In genomic region chr2:157246212-157247067, GRCh38 we compare ENCODE assay signal across 9 cellular contexts. TPM values are rescaled to one million over a fixed set of nuclear protein-coding genes. Genes with fewer than 3 reads are reported as not detected.
DNase-seq lines count a peak whose midpoint lies in the region; ATAC-seq, FAIRE-seq and TF ChIP-seq lines count a peak whose summit lies in the region.
"Had no signal": no experiment of that assay in that cellular context is flagged by ENCODE, and none has a peak within 500 bp of the region (broad histone marks: within the 10 kb centered on the region; RNA-seq: fewer than 3 reads in every experiment).

No MANE protein-coding gene starts in this region.

- no peak overlapping the region for H4K91ac ChIP-seq in trophoblast cell (ENCODE audit: low read depth, low read length)

- H3K4ac ChIP-seq in trophoblast cell (ENCODE audit: low read depth, low read length): no peak overlapping the region

- POLR2A ChIA-PET in BJ (lab: Charles Lee) (interaction anchor here (1.1 kb wide), 1 partner anchor 11 kb away, joined by 5 read pairs; the partner anchor contains the start of gene GALNT5), GM12878 (lab: Charles Lee) (interaction anchor here (0.9 kb wide), 1 partner anchor 720 kb away, joined by 3 read pairs; no protein-coding TSS in a partner anchor)
- POLR2A ChIA-PET in CD4-positive, alpha-beta memory T cell (lab: Charles Lee; ENCODE audit: partially characterized antibody): no interaction called here

- no peak for TF ChIP-seq RAD21 in GM12878 (IDR thresholded peaks at IDR 0.05; ENCODE audit: insufficient read depth, low read depth, low read length)

- H2BK120ac ChIP-seq in trophoblast cell (ENCODE audit: insufficient read depth, low read length, poor library complexity): no peak overlapping the region

- SMC1A ChIA-PET in GM12878 (lab: Charles Lee; ENCODE audit: uncharacterized antibody, unreplicated experiment): interaction anchor here (1.4 to 2.0 kb wide), 2 partner anchors 12 to 25 kb away, joined by 4 to 5 read pairs; no protein-coding TSS in a partner anchor

- H2BK12ac ChIP-seq in trophoblast cell (ENCODE audit: low read length): no peak overlapping the region

- no peak overlapping the region for H3K23ac ChIP-seq in trophoblast cell (ENCODE audit: low read length)

- no peak overlapping the region for H3K4me3 Mint-ChIP-seq in CD4-positive, alpha-beta memory T cell
- no peak overlapping the region for H3K4me3 Mint-ChIP-seq in CD14-positive monocyte

- TF ChIP-seq POLR2A in GM12878 (IDR thresholded peaks at IDR 0.05; ENCODE audit: low read depth, low read length) (no peak), testis (IDR thresholded peaks at IDR 0.05) (no peak)

- no peak overlapping the region for H4K12ac ChIP-seq in trophoblast cell (ENCODE audit: low read depth, low read length)

- H2AFZ ChIP-seq in GM12878 (ENCODE audit: control insufficient read depth, low read depth, low read length) (peak overlapping the region; percentile 63), trophoblast cell (ENCODE audit: insufficient read depth, low read length, poor library complexity) (no peak overlapping the region)

- CTCF ChIA-PET in BJ (lab: Yijun Ruan, JAX) (interaction anchor here (1.1 kb wide), 1 partner anchor 14 kb away, joined by 5 read pairs; no protein-coding TSS in a partner anchor), GM12878 (lab: Yijun Ruan, JAX) (interaction anchor here (2.1 kb wide), 1 partner anchor 11 kb away, joined by 4 read pairs; the partner anchor contains the start of gene GALNT5)
- CTCF ChIA-PET in CD4-positive, alpha-beta memory T cell (lab: Charles Lee; ENCODE audit: partially characterized antibody): no interaction called here

- H2AK5ac ChIP-seq in trophoblast cell (ENCODE audit: low read length): no peak overlapping the region

- H3K14ac ChIP-seq in trophoblast cell (ENCODE audit: low read length): no peak overlapping the region

- H2BK5ac ChIP-seq in trophoblast cell (ENCODE audit: low read depth, low read length, poor library complexity): no peak overlapping the region

- peak overlapping the region in 1 of 7 donors; percentile 23 for H3K27ac Mint-ChIP-seq in CD4-positive, alpha-beta memory T cell
- H3K27ac Mint-ChIP-seq in CD14-positive monocyte: peak overlapping the region in 1 of 7 donors; percentile 5

- RAD21 ChIA-PET in GM12878 (lab: Charles Lee; ENCODE audit: unreplicated experiment): interaction anchor here (0.7 to 1.1 kb wide), 2 partner anchors 52 to 186 kb away, joined by 3 read pairs; no protein-coding TSS in a partner anchor

- peaks cover 0 to 5% (median 4%) of the 10 kb centered on the region in 4 donors for H3K4me1 Mint-ChIP-seq in CD4-positive, alpha-beta memory T cell
- no peaks in the 10 kb centered on the region for H3K4me1 Mint-ChIP-seq in CD14-positive monocyte

- H3K4me1 ChIP-seq in GM12878 (ENCODE audit: control insufficient read depth, insufficient read depth, low read length): peaks cover 14% of the 10 kb centered on the region
- H3K4me1 ChIP-seq in trophoblast cell (ENCODE audit: control insufficient read depth in 1 of 2, insufficient read depth in 2 of 2, low read length in 2 of 2): no peaks in the 10 kb centered on the region
- no peaks in the 10 kb centered on the region for H3K4me1 ChIP-seq in CD4-positive, alpha-beta memory T cell (ENCODE audit: insufficient read depth, low read length)
- H3K4me1 ChIP-seq in testis: no peaks in the 10 kb centered on the region

- H4K8ac ChIP-seq in trophoblast cell (ENCODE audit: low read depth, low read length): no peak overlapping the region

- H3K36me3 ChIP-seq in BJ (ENCODE audit: control insufficient read depth, insufficient read depth, low read length): no peaks in the 10 kb centered on the region
- no peaks in the 10 kb centered on the region for H3K36me3 ChIP-seq in GM12878 (ENCODE audit: control insufficient read depth in 2 of 2, insufficient read depth in 2 of 2, low read length in 1 of 2)
- no peaks in the 10 kb centered on the region for H3K36me3 ChIP-seq in trophoblast cell (ENCODE audit: control insufficient read depth in 1 of 2, insufficient read depth in 2 of 2, low read length in 2 of 2)
- no peaks in the 10 kb centered on the region for H3K36me3 ChIP-seq in CD4-positive, alpha-beta memory T cell (ENCODE audit: insufficient read depth, low read length)
- H3K36me3 ChIP-seq in testis (ENCODE audit: low read depth, missing control alignments): no peaks in the 10 kb centered on the region

- no peak overlapping the region for H3K18ac ChIP-seq in trophoblast cell (ENCODE audit: low read length)

- no peaks in the 10 kb centered on the region for H4K20me1 ChIP-seq in GM12878 (ENCODE audit: control insufficient read depth, insufficient read depth)

- peak; percentile 80 to 83 for TF ChIP-seq EP300 in GM12878 (IDR thresholded peaks at IDR 0.05; ENCODE audit: borderline replicate concordance in 1 of 2, control insufficient read depth in 1 of 2, low read depth in 2 of 2, low read length in 2 of 2)

- in situ Hi-C loops in GM12878 (cut with MboI): no loop called here

- H3K4me3 ChIP-seq in BJ (ENCODE audit: low read depth, low read length) (no peak overlapping the region), GM12878 (no peak overlapping the region), trophoblast cell (ENCODE audit: low read depth, low read length) (no peak overlapping the region), testis (no peak overlapping the region)
- H3K4me3 ChIP-seq in CD4-positive, alpha-beta memory T cell (ENCODE audit: low read length in 2 of 2): no peak overlapping the region

- H3K27me3 ChIP-seq in BJ (ENCODE audit: control insufficient read depth, insufficient read depth, low read length) (no peaks in the 10 kb centered on the region), GM12878 (replicated peaks in 1 of 2; ENCODE audit: control insufficient read depth in 2 of 2, insufficient read depth in 2 of 2, low read length in 1 of 2) (no peaks in the 10 kb centered on the region), trophoblast cell (ENCODE audit: insufficient read depth, low read length) (no peaks in the 10 kb centered on the region), testis (no peaks in the 10 kb centered on the region)
- no peaks in the 10 kb centered on the region for H3K27me3 ChIP-seq in CD4-positive, alpha-beta memory T cell (ENCODE audit: insufficient read depth, low read length)

- 21% methylated on average over 10 of the region's 10 CpGs for WGBS in GM12878 (ENCODE audit: insufficient coverage, insufficient replicate concordance, low lambda C conversion rate, missing lambda C conversion rate)
- no CpG with 5 or more reads among the region's 10 CpGs for WGBS in trophoblast cell (ENCODE audit: extremely low coverage, insufficient coverage, insufficient read length)
- WGBS in testis, 2 donors: 73 to 81% methylated on average over 10 of the region's 10 CpGs

- FAIRE-seq in GM12878 (lab: Jason Lieb, UNC): peak; percentile 86
- FAIRE-seq: islet of Langerhans had no signal

- TF ChIP-seq CTCF in BJ (IDR thresholded peaks at IDR 0.05; ENCODE audit: insufficient read depth, low read depth, low read length) (no peak), GM12878 (IDR thresholded peaks at IDR 0.05 in 2 of 3, conservative IDR thresholded peaks at IDR 0.05 in 1 of 3; ENCODE audit: control insufficient read depth in 2 of 3, extremely low read depth in 1 of 3, insufficient read depth in 1 of 3, low read depth in 3 of 3, low read length in 3 of 3) (no peak), CD14-positive monocyte (IDR thresholded peaks at IDR 0.05) (no peak), testis (IDR thresholded peaks at IDR 0.05) (no peak)

- BruUV-seq in GM12878 (replicated peaks; lab: Mats Ljungman, UMichigan): no TSS peak

- no peaks in the 10 kb centered on the region for H3K36me3 Mint-ChIP-seq in CD4-positive, alpha-beta memory T cell
- no peaks in the 10 kb centered on the region for H3K36me3 Mint-ChIP-seq in CD14-positive monocyte

- peaks cover 0 to 3% of the 10 kb centered on the region in 2 donors for H3K27me3 Mint-ChIP-seq in CD4-positive, alpha-beta memory T cell
- peaks cover 0 to 5% (median 3%) of the 10 kb centered on the region in 3 donors for H3K27me3 Mint-ChIP-seq in CD14-positive monocyte (ENCODE audit: low read depth in 3 of 3)

- no peaks in the 10 kb centered on the region for H3K9me3 Mint-ChIP-seq in CD4-positive, alpha-beta memory T cell
- no peaks in the 10 kb centered on the region for H3K9me3 Mint-ChIP-seq in CD14-positive monocyte

- H3K9me3 ChIP-seq in GM12878 (replicated peaks; ENCODE audit: control insufficient read depth, insufficient read depth, low read length): no peaks in the 10 kb centered on the region; the same call in 2 of the 3 replicates
- H3K9me3 ChIP-seq in trophoblast cell (ENCODE audit: insufficient read depth, low read depth, low read length): no peaks in the 10 kb centered on the region
- H3K9me3 ChIP-seq in CD4-positive, alpha-beta memory T cell (ENCODE audit: control insufficient read depth in 1 of 2, low read length in 2 of 2): no peaks in the 10 kb centered on the region
- H3K9me3 ChIP-seq in testis: no peaks in the 10 kb centered on the region

- ATAC-seq in GM19455 (IDR thresholded peaks at IDR 0.05; ENCODE audit: unreplicated experiment): peak; percentile 99
- ATAC-seq in HG03432 (IDR thresholded peaks at IDR 0.05; ENCODE audit: unreplicated experiment): peak; percentile 99
- peak; percentile 98 for ATAC-seq in GM12878

- intact Hi-C loops in GM12878 (cut with micrococcal nuclease; ENCODE audit: unreplicated experiment): loop anchor here (5.0 kb wide), 1 partner anchor 226 kb away; no protein-coding TSS in a partner anchor
- intact Hi-C loops in CD4-positive, alpha-beta memory T cell (cut with micrococcal nuclease): no loop called here
- intact Hi-C loops in CD14-positive monocyte (cut with micrococcal nuclease): no loop called here
- intact Hi-C loops in testis (cut with DNase I; ENCODE audit: low total_unique reads): no loop called here

- no peaks in the 10 kb centered on the region for H3K79me1 ChIP-seq in trophoblast cell (ENCODE audit: low read length)

- no peak overlapping the region for H3K9ac ChIP-seq in GM12878 (ENCODE audit: control insufficient read depth, insufficient read depth, low read length)
- H3K9ac ChIP-seq in trophoblast cell (ENCODE audit: low read length): no peak overlapping the region

- H3K4me2 ChIP-seq in GM12878 (ENCODE audit: control insufficient read depth, insufficient read depth): peak overlapping the region; percentile 74
- H3K4me2 ChIP-seq in trophoblast cell (ENCODE audit: low read length): no peak overlapping the region

- H3K27ac ChIP-seq in GM12878 (ENCODE audit: control insufficient read depth, insufficient read depth) (peak overlapping the region; percentile 54), trophoblast cell (ENCODE audit: low read depth, low read length) (no peak overlapping the region), testis (no peak overlapping the region)
- H3K27ac ChIP-seq in CD4-positive, alpha-beta memory T cell (ENCODE audit: low read depth, low read length): no peak overlapping the region

- DNase-seq in BJ (ENCODE audit: low read depth) (peak; percentile 84), GM12878 (ENCODE audit: low read depth, low spot score) (peak; percentile 31), trophoblast cell (peak; percentile 21 to 60), CD14-positive monocyte (ENCODE audit: low spot score) (no peak), testis (no peak)
- DNase-seq in CD4-positive, alpha-beta memory T cell: no peak

- H3K79me2 ChIP-seq in GM12878 (ENCODE audit: control insufficient read depth, insufficient read depth, low read length) (no peaks in the 10 kb centered on the region), trophoblast cell (ENCODE audit: control insufficient read depth, insufficient read depth, low read length, poor library complexity) (no peaks in the 10 kb centered on the region)

RNA-seq across cellular contexts. Expression of gene GALNT5, which starts 11.1 kb away (rescaled TPM):
- polyA plus RNA-seq in BJ (2011; rRNA removed) (22.6 and 37.8 TPM in 2 replicates), GM12878 (2011; rRNA removed) (0.01 and 0.03 TPM in 2 replicates), GM12878 (2014; fragmentation: Illumina TruSeq; extraction: Trizol) (not detected in 2 replicates), GM12878 (2014; fragmentation: Nextera tagmentation; extraction: Ambion mirVana) (not detected), GM12878 (2014; rRNA removed) (0.03 TPM in 1 of 2 replicates, not detected in the other), GM12878 (2016; fragmentation: Nextera tagmentation; extraction: Ambion mirVana) (under 1 TPM; 0.03 to 0.25 TPM), CD14-positive monocyte (not detected), testis (ENCODE audit: insufficient read depth, low read depth, low replicate concordance) (0.45 TPM)
- 19.9 and 22.8 TPM in 2 replicates for polyA minus RNA-seq in BJ (2011; rRNA and poly(A)+ RNA removed)
- not detected in 2 replicates for total RNA-seq in GM12878 (2013; cell fraction: nucleolus; rRNA removed)
- total RNA-seq in GM12878 (2014; rRNA removed) (under 0.01 TPM in 1 of 2 replicates, not detected in the other), GM12878 (2014; rRNA removed; fragmentation: Illumina TruSeq; extraction: Trizol) (not detected in 2 replicates), GM12878 (2021) (0.05 and 0.08 TPM in 2 replicates), testis (under 1 TPM; 0.06 to 0.08 TPM)
- 0.07 TPM for polyA plus RNA-seq in GM12878 (2011; ENCODE audit: low read depth)
- polyA plus RNA-seq in GM12878 (2011; cell fraction: cytosol; rRNA removed): not detected in 2 replicates
- polyA plus RNA-seq in GM12878 (2011; cell fraction: nucleus; rRNA removed): not detected in 2 replicates
- 0.15 TPM in 1 of 2 replicates, not detected in the other for polyA plus RNA-seq in GM12878 (2012)
- 0.05 TPM in 1 of 2 replicates, not detected in the other for polyA minus RNA-seq in GM12878 (2011; rRNA and poly(A)+ RNA removed)
- polyA minus RNA-seq in GM12878 (2011; cell fraction: cytosol; rRNA and poly(A)+ RNA removed): not detected in 2 replicates
- not detected in 2 replicates for polyA minus RNA-seq in GM12878 (2011; cell fraction: nucleus; rRNA and poly(A)+ RNA removed)
- 0.18 and 0.19 TPM in 2 replicates for polyA plus RNA-seq in trophoblast cell (2013)
- not detected for total RNA-seq in CD4-positive, alpha-beta memory T cell
- not detected for polyA plus RNA-seq in CD4-positive, alpha-beta memory T cell

Comparison
In these comparisons a context has a peak if more than half of its experiments do, and no peak if none do; other contexts are left out.
1. DNase-seq: peak in BJ (single experiment), GM12878 (single experiment) and trophoblast cell (2 of 2); none in CD4-positive, alpha-beta memory T cell (0 of 5), CD14-positive monocyte (single experiment) and testis (single experiment).
2. RNA of gene GALNT5, which starts 11.1 kb away (polyA plus RNA-seq): 22.6 to 37.8 TPM in BJ; 0.45 TPM in testis (single experiment), 0.01 to 0.25 TPM in GM12878, not detected in CD14-positive monocyte and not detected in CD4-positive, alpha-beta memory T cell; every median in the first group is over 10 times any median in the second.
3. Peak in every context shown above with its lines, with median percentiles within 50 percentile points of each other: ATAC-seq.